Comparison of ENCODE assay signal across 2 cellular contexts in the genomic region with DNA sequence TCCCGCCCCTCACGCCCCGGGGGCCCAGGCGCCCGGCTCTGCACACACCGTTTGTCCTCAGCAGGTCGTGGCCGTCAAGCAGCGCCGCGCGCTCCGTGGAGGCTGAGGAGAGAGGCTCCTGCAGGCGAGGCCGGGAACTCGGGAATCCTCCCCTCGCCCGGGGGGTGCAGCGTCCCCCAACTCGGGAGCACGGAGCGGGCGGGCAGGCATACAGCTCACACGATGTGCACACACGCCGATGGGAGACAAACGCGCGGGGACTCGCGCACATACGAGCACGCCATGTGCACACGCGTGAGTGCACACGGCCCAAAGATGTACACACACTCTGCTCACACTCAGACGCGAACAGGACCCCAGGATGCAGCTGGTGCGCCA.
TF ChIP-seq lines count a peak whose summit lies in the region.

No MANE protein-coding gene starts in this region.

TF ChIP-seq in liver, 16 proteins besides CTCF, POLR2A, EP300 and RAD21:
- TF ChIP-seq NR2F2 (IDR thresholded peaks at IDR 0.05) (no peak), YY1 (IDR thresholded peaks at IDR 0.05) (no peak), FOXA2 (IDR thresholded peaks at IDR 0.05) (no peak), HNF4A (conservative IDR thresholded peaks at IDR 0.05) (no peak)
- TF ChIP-seq, protein P1, sequence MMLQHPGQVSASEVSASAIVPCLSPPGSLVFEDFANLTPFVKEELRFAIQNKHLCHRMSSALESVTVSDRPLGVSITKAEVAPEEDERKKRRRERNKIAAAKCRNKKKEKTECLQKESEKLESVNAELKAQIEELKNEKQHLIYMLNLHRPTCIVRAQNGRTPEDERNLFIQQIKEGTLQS (IDR thresholded peaks at IDR 0.05) = no peak
- TF ChIP-seq, protein P2, sequence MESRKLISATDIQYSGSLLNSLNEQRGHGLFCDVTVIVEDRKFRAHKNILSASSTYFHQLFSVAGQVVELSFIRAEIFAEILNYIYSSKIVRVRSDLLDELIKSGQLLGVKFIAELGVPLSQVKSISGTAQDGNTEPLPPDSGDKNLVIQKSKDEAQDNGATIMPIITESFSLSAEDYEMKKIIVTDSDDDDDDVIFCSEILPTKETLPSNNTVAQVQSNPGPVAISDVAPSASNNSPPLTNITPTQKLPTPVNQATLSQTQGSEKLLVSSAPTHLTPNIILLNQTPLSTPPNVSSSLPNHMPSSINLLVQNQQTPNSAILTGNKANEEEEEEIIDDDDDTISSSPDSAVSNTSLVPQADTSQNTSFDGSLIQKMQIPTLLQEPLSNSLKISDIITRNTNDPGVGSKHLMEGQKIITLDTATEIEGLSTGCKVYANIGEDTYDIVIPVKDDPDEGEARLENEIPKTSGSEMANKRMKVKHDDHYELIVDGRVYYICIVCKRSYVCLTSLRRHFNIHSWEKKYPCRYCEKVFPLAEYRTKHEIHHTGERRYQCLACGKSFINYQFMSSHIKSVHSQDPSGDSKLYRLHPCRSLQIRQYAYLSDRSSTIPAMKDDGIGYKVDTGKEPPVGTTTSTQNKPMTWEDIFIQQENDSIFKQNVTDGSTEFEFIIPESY (IDR thresholded peaks at IDR 0.05) = no peak
- TF ChIP-seq, protein P3, sequence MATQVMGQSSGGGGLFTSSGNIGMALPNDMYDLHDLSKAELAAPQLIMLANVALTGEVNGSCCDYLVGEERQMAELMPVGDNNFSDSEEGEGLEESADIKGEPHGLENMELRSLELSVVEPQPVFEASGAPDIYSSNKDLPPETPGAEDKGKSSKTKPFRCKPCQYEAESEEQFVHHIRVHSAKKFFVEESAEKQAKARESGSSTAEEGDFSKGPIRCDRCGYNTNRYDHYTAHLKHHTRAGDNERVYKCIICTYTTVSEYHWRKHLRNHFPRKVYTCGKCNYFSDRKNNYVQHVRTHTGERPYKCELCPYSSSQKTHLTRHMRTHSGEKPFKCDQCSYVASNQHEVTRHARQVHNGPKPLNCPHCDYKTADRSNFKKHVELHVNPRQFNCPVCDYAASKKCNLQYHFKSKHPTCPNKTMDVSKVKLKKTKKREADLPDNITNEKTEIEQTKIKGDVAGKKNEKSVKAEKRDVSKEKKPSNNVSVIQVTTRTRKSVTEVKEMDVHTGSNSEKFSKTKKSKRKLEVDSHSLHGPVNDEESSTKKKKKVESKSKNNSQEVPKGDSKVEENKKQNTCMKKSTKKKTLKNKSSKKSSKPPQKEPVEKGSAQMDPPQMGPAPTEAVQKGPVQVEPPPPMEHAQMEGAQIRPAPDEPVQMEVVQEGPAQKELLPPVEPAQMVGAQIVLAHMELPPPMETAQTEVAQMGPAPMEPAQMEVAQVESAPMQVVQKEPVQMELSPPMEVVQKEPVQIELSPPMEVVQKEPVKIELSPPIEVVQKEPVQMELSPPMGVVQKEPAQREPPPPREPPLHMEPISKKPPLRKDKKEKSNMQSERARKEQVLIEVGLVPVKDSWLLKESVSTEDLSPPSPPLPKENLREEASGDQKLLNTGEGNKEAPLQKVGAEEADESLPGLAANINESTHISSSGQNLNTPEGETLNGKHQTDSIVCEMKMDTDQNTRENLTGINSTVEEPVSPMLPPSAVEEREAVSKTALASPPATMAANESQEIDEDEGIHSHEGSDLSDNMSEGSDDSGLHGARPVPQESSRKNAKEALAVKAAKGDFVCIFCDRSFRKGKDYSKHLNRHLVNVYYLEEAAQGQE (IDR thresholded peaks at IDR 0.05) = no peak

TF ChIP-seq in HepG2, 621 proteins besides CTCF, POLR2A, EP300 and RAD21:
- no peak for TF ChIP-seq ZNF546 (CRISPR knock-in tag; conservative IDR thresholded peaks at IDR 0.05)
- TF ChIP-seq NCOA2 (CRISPR knock-in tag; IDR thresholded peaks at IDR 0.05) = no peak
- no peak for TF ChIP-seq ZFP36 (IDR thresholded peaks at IDR 0.05; ENCODE audit: borderline replicate concordance, low read depth, low read length, partially characterized antibody)
- TF ChIP-seq, protein P4, sequence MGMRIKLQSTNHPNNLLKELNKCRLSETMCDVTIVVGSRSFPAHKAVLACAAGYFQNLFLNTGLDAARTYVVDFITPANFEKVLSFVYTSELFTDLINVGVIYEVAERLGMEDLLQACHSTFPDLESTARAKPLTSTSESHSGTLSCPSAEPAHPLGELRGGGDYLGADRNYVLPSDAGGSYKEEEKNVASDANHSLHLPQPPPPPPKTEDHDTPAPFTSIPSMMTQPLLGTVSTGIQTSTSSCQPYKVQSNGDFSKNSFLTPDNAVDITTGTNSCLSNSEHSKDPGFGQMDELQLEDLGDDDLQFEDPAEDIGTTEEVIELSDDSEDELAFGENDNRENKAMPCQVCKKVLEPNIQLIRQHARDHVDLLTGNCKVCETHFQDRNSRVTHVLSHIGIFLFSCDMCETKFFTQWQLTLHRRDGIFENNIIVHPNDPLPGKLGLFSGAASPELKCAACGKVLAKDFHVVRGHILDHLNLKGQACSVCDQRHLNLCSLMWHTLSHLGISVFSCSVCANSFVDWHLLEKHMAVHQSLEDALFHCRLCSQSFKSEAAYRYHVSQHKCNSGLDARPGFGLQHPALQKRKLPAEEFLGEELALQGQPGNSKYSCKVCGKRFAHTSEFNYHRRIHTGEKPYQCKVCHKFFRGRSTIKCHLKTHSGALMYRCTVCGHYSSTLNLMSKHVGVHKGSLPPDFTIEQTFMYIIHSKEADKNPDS (CRISPR knock-in tag; IDR thresholded peaks at IDR 0.05) = no peak
- TF ChIP-seq GATA4 (IDR thresholded peaks at IDR 0.05; ENCODE audit: borderline replicate concordance, low read depth) = no peak
- TF ChIP-seq ZNF615 (CRISPR knock-in tag; IDR thresholded peaks at IDR 0.05; ENCODE audit: borderline replicate concordance) = no peak
- TF ChIP-seq ZNF7 (CRISPR knock-in tag; IDR thresholded peaks at IDR 0.05) = no peak
- TF ChIP-seq ZNF263 (CRISPR knock-in tag; IDR thresholded peaks at IDR 0.05) = no peak
- TF ChIP-seq ZNF383 (CRISPR knock-in tag; IDR thresholded peaks at IDR 0.05; ENCODE audit: borderline replicate concordance) = no peak
- TF ChIP-seq ZNF225 (CRISPR knock-in tag; IDR thresholded peaks at IDR 0.05) = no peak
- TF ChIP-seq, protein P5, sequence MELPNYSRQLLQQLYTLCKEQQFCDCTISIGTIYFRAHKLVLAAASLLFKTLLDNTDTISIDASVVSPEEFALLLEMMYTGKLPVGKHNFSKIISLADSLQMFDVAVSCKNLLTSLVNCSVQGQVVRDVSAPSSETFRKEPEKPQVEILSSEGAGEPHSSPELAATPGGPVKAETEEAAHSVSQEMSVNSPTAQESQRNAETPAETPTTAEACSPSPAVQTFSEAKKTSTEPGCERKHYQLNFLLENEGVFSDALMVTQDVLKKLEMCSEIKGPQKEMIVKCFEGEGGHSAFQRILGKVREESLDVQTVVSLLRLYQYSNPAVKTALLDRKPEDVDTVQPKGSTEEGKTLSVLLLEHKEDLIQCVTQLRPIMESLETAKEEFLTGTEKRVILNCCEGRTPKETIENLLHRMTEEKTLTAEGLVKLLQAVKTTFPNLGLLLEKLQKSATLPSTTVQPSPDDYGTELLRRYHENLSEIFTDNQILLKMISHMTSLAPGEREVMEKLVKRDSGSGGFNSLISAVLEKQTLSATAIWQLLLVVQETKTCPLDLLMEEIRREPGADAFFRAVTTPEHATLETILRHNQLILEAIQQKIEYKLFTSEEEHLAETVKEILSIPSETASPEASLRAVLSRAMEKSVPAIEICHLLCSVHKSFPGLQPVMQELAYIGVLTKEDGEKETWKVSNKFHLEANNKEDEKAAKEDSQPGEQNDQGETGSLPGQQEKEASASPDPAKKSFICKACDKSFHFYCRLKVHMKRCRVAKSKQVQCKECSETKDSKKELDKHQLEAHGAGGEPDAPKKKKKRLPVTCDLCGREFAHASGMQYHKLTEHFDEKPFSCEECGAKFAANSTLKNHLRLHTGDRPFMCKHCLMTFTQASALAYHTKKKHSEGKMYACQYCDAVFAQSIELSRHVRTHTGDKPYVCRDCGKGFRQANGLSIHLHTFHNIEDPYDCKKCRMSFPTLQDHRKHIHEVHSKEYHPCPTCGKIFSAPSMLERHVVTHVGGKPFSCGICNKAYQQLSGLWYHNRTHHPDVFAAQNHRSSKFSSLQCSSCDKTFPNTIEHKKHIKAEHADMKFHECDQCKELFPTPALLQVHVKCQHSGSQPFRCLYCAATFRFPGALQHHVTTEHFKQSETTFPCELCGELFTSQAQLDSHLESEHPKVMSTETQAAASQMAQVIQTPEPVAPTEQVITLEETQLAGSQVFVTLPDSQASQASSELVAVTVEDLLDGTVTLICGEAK (IDR thresholded peaks at IDR 0.05) = no peak
- TF ChIP-seq, protein P5 (CRISPR knock-in tag; IDR thresholded peaks at IDR 0.05) = no peak
- no peak for TF ChIP-seq ZNF629 (CRISPR knock-in tag; conservative IDR thresholded peaks at IDR 0.05)
- TF ChIP-seq, protein P6, sequence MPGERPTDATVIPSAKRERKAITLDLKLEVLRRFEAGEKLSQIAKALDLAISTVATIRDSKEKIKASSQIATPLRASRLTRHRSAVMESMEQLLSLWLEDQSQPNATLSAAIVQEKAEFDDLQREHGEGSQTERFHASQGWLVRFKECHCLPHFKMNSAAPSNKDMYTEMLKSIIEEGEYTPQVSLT (CRISPR knock-in tag; IDR thresholded peaks at IDR 0.05; ENCODE audit: borderline replicate concordance, low read depth) = no peak
- no peak for TF ChIP-seq NKX3-1 (CRISPR knock-in tag; IDR thresholded peaks at IDR 0.05)
- TF ChIP-seq, protein P7, sequence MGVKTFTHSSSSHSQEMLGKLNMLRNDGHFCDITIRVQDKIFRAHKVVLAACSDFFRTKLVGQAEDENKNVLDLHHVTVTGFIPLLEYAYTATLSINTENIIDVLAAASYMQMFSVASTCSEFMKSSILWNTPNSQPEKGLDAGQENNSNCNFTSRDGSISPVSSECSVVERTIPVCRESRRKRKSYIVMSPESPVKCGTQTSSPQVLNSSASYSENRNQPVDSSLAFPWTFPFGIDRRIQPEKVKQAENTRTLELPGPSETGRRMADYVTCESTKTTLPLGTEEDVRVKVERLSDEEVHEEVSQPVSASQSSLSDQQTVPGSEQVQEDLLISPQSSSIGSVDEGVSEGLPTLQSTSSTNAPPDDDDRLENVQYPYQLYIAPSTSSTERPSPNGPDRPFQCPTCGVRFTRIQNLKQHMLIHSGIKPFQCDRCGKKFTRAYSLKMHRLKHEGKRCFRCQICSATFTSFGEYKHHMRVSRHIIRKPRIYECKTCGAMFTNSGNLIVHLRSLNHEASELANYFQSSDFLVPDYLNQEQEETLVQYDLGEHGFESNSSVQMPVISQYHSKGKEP (CRISPR knock-in tag; IDR thresholded peaks at IDR 0.05) = no peak
- TF ChIP-seq, protein P8, sequence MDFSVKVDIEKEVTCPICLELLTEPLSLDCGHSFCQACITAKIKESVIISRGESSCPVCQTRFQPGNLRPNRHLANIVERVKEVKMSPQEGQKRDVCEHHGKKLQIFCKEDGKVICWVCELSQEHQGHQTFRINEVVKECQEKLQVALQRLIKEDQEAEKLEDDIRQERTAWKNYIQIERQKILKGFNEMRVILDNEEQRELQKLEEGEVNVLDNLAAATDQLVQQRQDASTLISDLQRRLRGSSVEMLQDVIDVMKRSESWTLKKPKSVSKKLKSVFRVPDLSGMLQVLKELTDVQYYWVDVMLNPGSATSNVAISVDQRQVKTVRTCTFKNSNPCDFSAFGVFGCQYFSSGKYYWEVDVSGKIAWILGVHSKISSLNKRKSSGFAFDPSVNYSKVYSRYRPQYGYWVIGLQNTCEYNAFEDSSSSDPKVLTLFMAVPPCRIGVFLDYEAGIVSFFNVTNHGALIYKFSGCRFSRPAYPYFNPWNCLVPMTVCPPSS (IDR thresholded peaks at IDR 0.05) = no peak
- no peak for TF ChIP-seq MED1 (CRISPR knock-in tag; IDR thresholded peaks at IDR 0.05)
- TF ChIP-seq ZNF607 (CRISPR knock-in tag; IDR thresholded peaks at IDR 0.05; ENCODE audit: borderline replicate concordance) = no peak
- TF ChIP-seq ZC3H13 (CRISPR knock-in tag; IDR thresholded peaks at IDR 0.05) = no peak
